ENCODE assay signal across 42 cellular contexts in genomic region chr17:61560071-61560470, GRCh38. TPM values are rescaled to one million over a fixed set of nuclear protein-coding genes. Genes with fewer than 3 reads are reported as not detected.
"Had no signal": no experiment of that assay in that cellular context is flagged by ENCODE, and none has a peak within 500 bp of the region (broad histone marks: within the 10 kb centered on the region; RNA-seq: fewer than 3 reads in every experiment).

No MANE protein-coding gene starts in this region.

- H3K9me3 Mint-ChIP-seq: activated naive CD4-positive, alpha-beta T cell treated with anti-CD3 and anti-CD28 coated beads for 36 hours; activated naive CD4-positive, alpha-beta T cell treated with anti-CD3 and anti-CD28 coated beads, Interleukin-2, amount 10 ng/mL, durations not matched to agents 7 days and 5 days; activated naive CD4-positive, alpha-beta T cell treated with anti-CD3 and anti-CD28 coated beads, Interleukin-2, amount 50 U/mL, for 24 hours; activated naive CD4-positive, alpha-beta T cell treated with anti-CD3 and anti-CD28 coated beads, Interleukin-2, amount 50 U/mL, for 72 hours; activated naive CD8-positive, alpha-beta T cell treated with anti-CD3 and anti-CD28 coated beads for 36 hours; activated naive CD8-positive, alpha-beta T cell treated with anti-CD3 and anti-CD28 coated beads, Interleukin-2, amount 10 ng/mL, durations not matched to agents 7 days and 5 days; activated naive CD8-positive, alpha-beta T cell treated with anti-CD3 and anti-CD28 coated beads, Interleukin-2, amount 50 U/mL, for 24 hours; activated T-cell treated with anti-CD3 and anti-CD28 coated beads, Interleukin-2, amount 50 U/mL, for 4 hours; activated T-cell treated with anti-CD3 and anti-CD28 coated beads, Interleukin-2, amount 50 U/mL, for 72 hours; activated T-helper 1 cell treated with anti-CD3 and anti-CD28 coated beads, Interleukin-12 subunit alpha, Interleukin-12 subunit beta, Interleukin-2, Interleukin-4 antibody, amounts not matched to agents 30 ng/mL and 10 ng/mL and 1 ng/mL, durations not matched to agents 14 hours and 24 hours and 36 hours; activated T-helper 17 cell treated with anti-CD3 and anti-CD28 coated beads, Interleukin-2, amount 50 U/mL, for 72 hours; activated T-helper 2 cell treated with anti-CD3 and anti-CD28 coated beads, Interferon-gamma antibody, Interleukin-2, Interleukin-4, amounts not matched to agents 10 μg/mL and 5 μg/mL and 100 μg/mL, durations not matched to agents 14 hours and 24 hours and 36 hours; central memory CD8-positive, alpha-beta T cell had no signal

- H3K4me1 ChIP-seq: adrenal gland, ascending aorta, body of pancreas, breast epithelium had no signal

- H3K4me3 Mint-ChIP-seq: activated naive CD4-positive, alpha-beta T cell treated with anti-CD3 and anti-CD28 coated beads for 36 hours; activated naive CD4-positive, alpha-beta T cell treated with anti-CD3 and anti-CD28 coated beads, Interleukin-2, amount 10 ng/mL, durations not matched to agents 7 days and 5 days; activated naive CD4-positive, alpha-beta T cell treated with anti-CD3 and anti-CD28 coated beads, Interleukin-2, amount 50 U/mL, for 24 hours; activated naive CD8-positive, alpha-beta T cell; activated naive CD8-positive, alpha-beta T cell treated with anti-CD3 and anti-CD28 coated beads for 36 hours; activated naive CD8-positive, alpha-beta T cell treated with anti-CD3 and anti-CD28 coated beads, Interleukin-2, amount 10 ng/mL, durations not matched to agents 7 days and 5 days; activated naive CD8-positive, alpha-beta T cell treated with anti-CD3 and anti-CD28 coated beads, Interleukin-2, amount 50 U/mL, for 24 hours; activated T-cell treated with anti-CD3 and anti-CD28 coated beads, Interleukin-2, amount 50 U/mL, for 4 hours; activated T-cell treated with anti-CD3 and anti-CD28 coated beads, Interleukin-2, amount 50 U/mL, for 72 hours; activated T-helper 1 cell treated with anti-CD3 and anti-CD28 coated beads, Interleukin-12 subunit alpha, Interleukin-12 subunit beta, Interleukin-2, Interleukin-4 antibody, amounts not matched to agents 30 ng/mL and 10 ng/mL and 1 ng/mL, durations not matched to agents 14 hours and 24 hours and 36 hours; activated T-helper 17 cell treated with anti-CD3 and anti-CD28 coated beads, Interleukin-2, amount 50 U/mL, for 72 hours; brain; central memory CD8-positive, alpha-beta T cell had no signal

- H3K27ac ChIP-seq: adrenal gland, ascending aorta, body of pancreas, brain microvascular endothelial cell, breast epithelium, cardiac muscle cell had no signal

- DNase-seq: activated effector memory CD4-positive, alpha-beta T cell treated with anti-CD3 and anti-CD28 coated beads, Interleukin-2, amount 50 U/mL, for 16 hours; activated effector memory CD4-positive, alpha-beta T cell treated with Interleukin-2 at 50 U/mL for 16 hours; activated gamma-delta T cell; activated gamma-delta T cell treated with Interleukin-2 at 50 U/mL for 16 hours; activated naive CD4-positive, alpha-beta T cell; activated naive CD4-positive, alpha-beta T cell treated with anti-CD3 and anti-CD28 coated beads for 36 hours; activated naive CD4-positive, alpha-beta T cell treated with anti-CD3 and anti-CD28 coated beads, Interleukin-2, amount 10 ng/mL, durations not matched to agents 7 days and 5 days; activated naive CD4-positive, alpha-beta T cell treated with anti-CD3 and anti-CD28 coated beads, Interleukin-2, amount 50 U/mL, for 16 hours; activated naive CD4-positive, alpha-beta T cell treated with Interleukin-2 at 50 U/mL for 16 hours; activated naive CD8-positive, alpha-beta T cell treated with anti-CD3 and anti-CD28 coated beads for 36 hours; activated naive CD8-positive, alpha-beta T cell treated with anti-CD3 and anti-CD28 coated beads, Interleukin-2, amount 10 ng/mL, durations not matched to agents 7 days and 5 days; activated naive CD8-positive, alpha-beta T cell treated with anti-CD3 and anti-CD28 coated beads, Interleukin-2, amount 50 U/mL, for 24 hours; activated T-cell treated with anti-CD3 and anti-CD28 coated beads, Interleukin-2, amount 50 U/mL, for 4 hours; activated T-cell treated with anti-CD3 and anti-CD28 coated beads, Interleukin-2, amount 50 U/mL, for 48 hours; activated T-cell treated with anti-CD3 and anti-CD28 coated beads, Interleukin-2, amount 50 U/mL, for 72 hours; adrenal gland; amniotic stem cell; amygdala; anterior cingulate cortex; aorta; body of pancreas; brain microvascular endothelial cell; caudate nucleus; central memory CD4-positive, alpha-beta T cell; cerebellar nuclear complex had no signal

- H3K27ac Mint-ChIP-seq: activated naive CD4-positive, alpha-beta T cell treated with anti-CD3 and anti-CD28 coated beads for 36 hours; activated naive CD4-positive, alpha-beta T cell treated with anti-CD3 and anti-CD28 coated beads, Interleukin-2, amount 10 ng/mL, durations not matched to agents 7 days and 5 days; activated naive CD4-positive, alpha-beta T cell treated with anti-CD3 and anti-CD28 coated beads, Interleukin-2, amount 50 U/mL, for 24 hours; activated naive CD4-positive, alpha-beta T cell treated with anti-CD3 and anti-CD28 coated beads, Interleukin-2, amount 50 U/mL, for 72 hours; activated naive CD8-positive, alpha-beta T cell; activated naive CD8-positive, alpha-beta T cell treated with anti-CD3 and anti-CD28 coated beads for 36 hours; activated naive CD8-positive, alpha-beta T cell treated with anti-CD3 and anti-CD28 coated beads, Interleukin-2, amount 10 ng/mL, durations not matched to agents 7 days and 5 days; activated naive CD8-positive, alpha-beta T cell treated with anti-CD3 and anti-CD28 coated beads, Interleukin-2, amount 50 U/mL, for 24 hours; activated T-cell treated with anti-CD3 and anti-CD28 coated beads, Interleukin-2, amount 50 U/mL, for 72 hours; activated T-helper 1 cell treated with anti-CD3 and anti-CD28 coated beads, Interleukin-12 subunit alpha, Interleukin-12 subunit beta, Interleukin-2, Interleukin-4 antibody, amounts not matched to agents 30 ng/mL and 10 ng/mL and 1 ng/mL, durations not matched to agents 14 hours and 24 hours and 36 hours; activated T-helper 17 cell treated with anti-CD3 and anti-CD28 coated beads, Interleukin-2, amount 50 U/mL, for 72 hours; activated T-helper 2 cell treated with anti-CD3 and anti-CD28 coated beads, Interferon-gamma antibody, Interleukin-2, Interleukin-4, amounts not matched to agents 10 μg/mL and 5 μg/mL and 100 μg/mL, durations not matched to agents 14 hours and 24 hours and 36 hours; brain had no signal

- H3K27me3 ChIP-seq: ascending aorta, body of pancreas, brain microvascular endothelial cell had no signal

- H3K4me3 ChIP-seq: adrenal gland, ascending aorta, body of pancreas, breast epithelium, cardiac muscle cell had no signal

- H3K9me3 ChIP-seq: adrenal gland, ascending aorta, body of pancreas, breast epithelium had no signal

- ATAC-seq: activated naive CD4-positive, alpha-beta T cell treated with anti-CD3 and anti-CD28 coated beads, Interleukin-2, amount 50 U/mL, for 72 hours; activated naive CD8-positive, alpha-beta T cell treated with anti-CD3 and anti-CD28 coated beads, Interleukin-2, amount 50 U/mL, for 24 hours; activated T-cell treated with anti-CD3 and anti-CD28 coated beads, Interleukin-2, amount 50 U/mL, for 4 hours; activated T-cell treated with anti-CD3 and anti-CD28 coated beads, Interleukin-2, amount 50 U/mL, for 72 hours; activated T-helper 17 cell treated with anti-CD3 and anti-CD28 coated beads, Interleukin-2, amount 50 U/mL, for 72 hours; body of pancreas had no signal

- H3K36me3 Mint-ChIP-seq: activated naive CD4-positive, alpha-beta T cell treated with anti-CD3 and anti-CD28 coated beads, Interleukin-2, amount 10 ng/mL, durations not matched to agents 7 days and 5 days; activated naive CD4-positive, alpha-beta T cell treated with anti-CD3 and anti-CD28 coated beads, Interleukin-2, amount 50 U/mL, for 24 hours; activated naive CD4-positive, alpha-beta T cell treated with anti-CD3 and anti-CD28 coated beads, Interleukin-2, amount 50 U/mL, for 72 hours; activated naive CD8-positive, alpha-beta T cell; activated naive CD8-positive, alpha-beta T cell treated with anti-CD3 and anti-CD28 coated beads for 36 hours; activated naive CD8-positive, alpha-beta T cell treated with anti-CD3 and anti-CD28 coated beads, Interleukin-2, amount 10 ng/mL, durations not matched to agents 7 days and 5 days; brain had no signal

- H3K36me3 ChIP-seq: adrenal gland, ascending aorta, brain microvascular endothelial cell, breast epithelium, cardiac muscle cell had no signal

- FAIRE-seq: astrocyte, bronchial epithelial cell, colon had no signal

- H3K4me1 Mint-ChIP-seq: activated naive CD4-positive, alpha-beta T cell treated with anti-CD3 and anti-CD28 coated beads, Interleukin-2, amount 50 U/mL, for 24 hours; activated naive CD8-positive, alpha-beta T cell treated with anti-CD3 and anti-CD28 coated beads for 36 hours; activated naive CD8-positive, alpha-beta T cell treated with anti-CD3 and anti-CD28 coated beads, Interleukin-2, amount 10 ng/mL, durations not matched to agents 7 days and 5 days; activated naive CD8-positive, alpha-beta T cell treated with anti-CD3 and anti-CD28 coated beads, Interleukin-2, amount 50 U/mL, for 24 hours; activated T-helper 17 cell treated with anti-CD3 and anti-CD28 coated beads, Interleukin-2, amount 50 U/mL, for 72 hours; brain; central memory CD8-positive, alpha-beta T cell had no signal

RNA-seq across cellular contexts. Expression of gene NACA2, which starts 30.9 kb away (rescaled TPM):
- total RNA-seq: activated naive CD4-positive, alpha-beta T cell treated with anti-CD3 and anti-CD28 coated beads for 36 hours; activated naive CD4-positive, alpha-beta T cell treated with anti-CD3 and anti-CD28 coated beads, Interleukin-2, amount 50 U/mL, for 72 hours; activated naive CD8-positive, alpha-beta T cell treated with anti-CD3 and anti-CD28 coated beads for 36 hours; activated naive CD8-positive, alpha-beta T cell treated with anti-CD3 and anti-CD28 coated beads, Interleukin-2, amount 10 ng/mL, durations not matched to agents 7 days and 5 days; activated T-cell treated with anti-CD3 and anti-CD28 coated beads, Interleukin-2, amount 50 U/mL, for 4 hours; activated T-cell treated with anti-CD3 and anti-CD28 coated beads, Interleukin-2, amount 50 U/mL, for 72 hours; activated T-helper 17 cell treated with anti-CD3 and anti-CD28 coated beads, Interleukin-2, amount 50 U/mL, for 72 hours; activated T-helper 2 cell treated with anti-CD3 and anti-CD28 coated beads, Interferon-gamma antibody, Interleukin-2, Interleukin-4, amounts not matched to agents 10 μg/mL and 5 μg/mL and 100 μg/mL, durations not matched to agents 14 hours and 24 hours and 36 hours; adrenal gland; aorta; ascending aorta; astrocyte; breast epithelium; bronchial epithelial cell; cardiac muscle cell; cardiac septum; cerebellum; chondrocyte had no signal
- polyA plus RNA-seq: cardiac muscle cell had no signal
